Comparison of ENCODE assay signal across 8 cellular contexts in genomic region chr10:102713483-102713813, GRCh38. TPM values are rescaled to one million over a fixed set of nuclear protein-coding genes. Genes with fewer than 3 reads are reported as not detected.
A peak's percentile ranks its signal among the peaks of the same experiment; 100 is the strongest.
DNase-seq lines count a peak whose midpoint lies in the region; ATAC-seq, FAIRE-seq and TF ChIP-seq lines count a peak whose summit lies in the region.

No MANE protein-coding gene starts in this region.

- CTCF ChIA-PET in AG04450 (lab: Charles Lee): interaction anchor here (0.6 to 4.6 kb wide), 7 partner anchors 22 to 790 kb away, joined by 3 to 28 read pairs (median 5); no protein-coding TSS in a partner anchor

- H3K27me3 ChIP-seq in AG04450 (ENCODE audit: control insufficient read depth, insufficient read depth, low read length): no peaks in the 10 kb centered on the region
- H3K27me3 ChIP-seq in HUES48 (ENCODE audit: control insufficient read depth, insufficient read depth, low read length): no peaks in the 10 kb centered on the region
- no peaks in the 10 kb centered on the region for H3K27me3 ChIP-seq in astrocyte (ENCODE audit: insufficient read depth, low read length)

- peaks cover 6% of the 10 kb centered on the region for H4K20me1 ChIP-seq in astrocyte (ENCODE audit: insufficient read depth, low read length)

- H3K4me3 Mint-ChIP-seq in astrocyte (ENCODE audit: unreplicated experiment): peak overlapping the region; percentile 97
- H3K4me3 Mint-ChIP-seq in stimulated activated naive CD8-positive, alpha-beta T cell treated with anti-CD3 and anti-CD28 coated beads, Interleukin-15, amount 100 ng/mL, for 72 hours: peak overlapping the region; percentile 87 to 91

- H3K79me2 ChIP-seq in astrocyte (ENCODE audit: insufficient read depth, low read length): peaks cover 53% of the 10 kb centered on the region

- peak overlapping the region; percentile 91 for H3K27ac Mint-ChIP-seq in astrocyte (ENCODE audit: unreplicated experiment)
- H3K27ac Mint-ChIP-seq in stimulated activated naive CD8-positive, alpha-beta T cell treated with anti-CD3 and anti-CD28 coated beads, Interleukin-15, amount 100 ng/mL, for 72 hours: peak overlapping the region; percentile 95 to 98

- no peaks in the 10 kb centered on the region for H3K27me3 Mint-ChIP-seq in astrocyte (ENCODE audit: low read depth, unreplicated experiment)
- no peaks in the 10 kb centered on the region for H3K27me3 Mint-ChIP-seq in stimulated activated naive CD8-positive, alpha-beta T cell treated with anti-CD3 and anti-CD28 coated beads, Interleukin-15, amount 100 ng/mL, for 72 hours

- H3K36me3 Mint-ChIP-seq in astrocyte (ENCODE audit: low read depth, unreplicated experiment): no peaks in the 10 kb centered on the region

- FAIRE-seq in astrocyte (lab: Jason Lieb, UNC): no peak

- DNase-seq in AG04450 (ENCODE audit: low read depth, low spot score) (no peak), astrocyte (ENCODE audit: low read depth) (peak; percentile 68), inferior parietal cortex (ENCODE audit: extremely low spot score) (peak; percentile 58), dermis blood vessel endothelial cell (no peak)
- DNase-seq in stimulated activated naive CD8-positive, alpha-beta T cell treated with anti-CD3 and anti-CD28 coated beads, Interleukin-15, amount 100 ng/mL, for 72 hours: no peak

- TF ChIP-seq CTCF in AG04450 (IDR thresholded peaks at IDR 0.05; ENCODE audit: low read depth, low read length): no peak; the same call in 1 of the 2 replicates
- TF ChIP-seq CTCF in astrocyte (IDR thresholded peaks at IDR 0.05; ENCODE audit: insufficient read depth, low read depth, low read length): no peak

- POLR2A ChIA-PET in AG04450 (lab: Yijun Ruan, JAX): interaction anchor here (0.7 to 5.7 kb wide), 10 partner anchors 12 to 142 kb away, joined by 3 to 71 read pairs (median 4); partner anchors contain the start of gene WBP1L

- no peaks in the 10 kb centered on the region for H3K9me3 Mint-ChIP-seq in astrocyte (ENCODE audit: unreplicated experiment)
- H3K9me3 Mint-ChIP-seq in stimulated activated naive CD8-positive, alpha-beta T cell treated with anti-CD3 and anti-CD28 coated beads, Interleukin-15, amount 100 ng/mL, for 72 hours: no peaks in the 10 kb centered on the region

- peak; percentile 46 for ATAC-seq in GM18907 (IDR thresholded peaks at IDR 0.05; ENCODE audit: unreplicated experiment)
- ATAC-seq in stimulated activated naive CD8-positive, alpha-beta T cell treated with anti-CD3 and anti-CD28 coated beads, Interleukin-15, amount 100 ng/mL, for 72 hours: peak; percentile 72
- ATAC-seq in GM18519 (IDR thresholded peaks at IDR 0.05; ENCODE audit: low FRiP score, unreplicated experiment): no peak

- peak overlapping the region; percentile 70 for H3K27ac ChIP-seq in AG04450 (ENCODE audit: low read depth, low read length)
- peak overlapping the region; percentile 83 for H3K27ac ChIP-seq in HUES48 (ENCODE audit: low read depth, low read length)
- H3K27ac ChIP-seq in astrocyte (ENCODE audit: low read depth, low read length): peak overlapping the region; percentile 89

- H3K4me2 ChIP-seq in astrocyte (ENCODE audit: low read length): peak overlapping the region; percentile 89

- peaks cover 20% of the 10 kb centered on the region for H3K4me1 ChIP-seq in HUES48 (ENCODE audit: control insufficient read depth, insufficient read depth, low read length)
- peaks cover 31% of the 10 kb centered on the region for H3K4me1 ChIP-seq in astrocyte (ENCODE audit: insufficient read depth, low read length)

- H3K4me3 ChIP-seq in AG04450 (ENCODE audit: low read depth, low read length) (peak overlapping the region; percentile 93), HUES48 (ENCODE audit: low read depth, low read length) (peak overlapping the region; percentile 74), astrocyte (ENCODE audit: insufficient read depth, low read depth, low read length) (peak overlapping the region; percentile 82)

- peak overlapping the region; percentile 76 for H2AFZ ChIP-seq in astrocyte (ENCODE audit: low read depth, low read length)

- H3K9me3 ChIP-seq in AG04450 (ENCODE audit: control insufficient read depth, insufficient read depth, low read length): peaks cover 3% of the 10 kb centered on the region; the same call in 1 of the 2 replicates
- no peaks in the 10 kb centered on the region for H3K9me3 ChIP-seq in HUES48 (ENCODE audit: control insufficient read depth, insufficient read depth, low read length)
- H3K9me3 ChIP-seq in astrocyte (ENCODE audit: insufficient read depth, low read depth, low read length): no peaks in the 10 kb centered on the region

- H3K4me1 Mint-ChIP-seq in astrocyte (ENCODE audit: low read depth, unreplicated experiment): peaks cover 32% of the 10 kb centered on the region
- peaks cover 67% of the 10 kb centered on the region for H3K4me1 Mint-ChIP-seq in stimulated activated naive CD8-positive, alpha-beta T cell treated with anti-CD3 and anti-CD28 coated beads, Interleukin-15, amount 100 ng/mL, for 72 hours

- peak overlapping the region; percentile 67 for H3K9ac ChIP-seq in HUES48 (ENCODE audit: low read depth, low read length)
- H3K9ac ChIP-seq in astrocyte (ENCODE audit: low read length): peak overlapping the region; percentile 90

- H3K36me3 ChIP-seq in HUES48 (ENCODE audit: control insufficient read depth, insufficient read depth, low read length): peaks cover 11% of the 10 kb centered on the region; the same call in 1 of the 2 replicates
- H3K36me3 ChIP-seq in astrocyte (ENCODE audit: insufficient read depth, low read length): no peaks in the 10 kb centered on the region

RNA-seq across cellular contexts. Expression of gene ARL3, which starts 0.7 kb away (rescaled TPM):
- polyA plus RNA-seq in AG04450 (2011; rRNA removed): 16.5 and 19.2 TPM in 2 replicates
- polyA minus RNA-seq in AG04450 (2011; rRNA and poly(A)+ RNA removed): 4.9 and 6.3 TPM in 2 replicates
- total RNA-seq in astrocyte: 16.6 and 18.2 TPM in 2 replicates
- 3.6 and 4.6 TPM in 2 replicates for total RNA-seq in dermis blood vessel endothelial cell

RNA-seq across cellular contexts. Expression of gene SFXN2, which starts 1.0 kb away (rescaled TPM):
- polyA plus RNA-seq in AG04450 (2011; rRNA removed): 6.5 and 7.2 TPM in 2 replicates
- polyA minus RNA-seq in AG04450 (2011; rRNA and poly(A)+ RNA removed): 11.3 and 13.1 TPM in 2 replicates
- total RNA-seq in astrocyte (8.4 and 9.1 TPM in 2 replicates), dermis blood vessel endothelial cell (7.1 and 13.7 TPM in 2 replicates)

RNA-seq across cellular contexts. Expression of gene WBP1L, which starts 30.3 kb away (rescaled TPM):
- polyA plus RNA-seq in AG04450 (2011; rRNA removed): 27.6 and 28.1 TPM in 2 replicates
- 45.1 and 54.2 TPM in 2 replicates for polyA minus RNA-seq in AG04450 (2011; rRNA and poly(A)+ RNA removed)
- total RNA-seq in astrocyte (73.6 and 75.7 TPM in 2 replicates), dermis blood vessel endothelial cell (73.9 and 103 TPM in 2 replicates)

Comparison
In these comparisons a context has a peak if more than half of its experiments do, and no peak if none do; other contexts are left out.
1. DNase-seq: peak in astrocyte (single experiment) and inferior parietal cortex (single experiment); none in AG04450 (single experiment), stimulated activated naive CD8-positive, alpha-beta T cell treated with anti-CD3 and anti-CD28 coated beads, Interleukin-15, amount 100 ng/mL, for 72 hours (0 of 2) and dermis blood vessel endothelial cell (single experiment).
2. Peak in every context shown above with its lines, with median percentiles within 50 percentile points of each other: H3K27ac ChIP-seq and H3K4me3 ChIP-seq.